In the genomic region with DNA sequence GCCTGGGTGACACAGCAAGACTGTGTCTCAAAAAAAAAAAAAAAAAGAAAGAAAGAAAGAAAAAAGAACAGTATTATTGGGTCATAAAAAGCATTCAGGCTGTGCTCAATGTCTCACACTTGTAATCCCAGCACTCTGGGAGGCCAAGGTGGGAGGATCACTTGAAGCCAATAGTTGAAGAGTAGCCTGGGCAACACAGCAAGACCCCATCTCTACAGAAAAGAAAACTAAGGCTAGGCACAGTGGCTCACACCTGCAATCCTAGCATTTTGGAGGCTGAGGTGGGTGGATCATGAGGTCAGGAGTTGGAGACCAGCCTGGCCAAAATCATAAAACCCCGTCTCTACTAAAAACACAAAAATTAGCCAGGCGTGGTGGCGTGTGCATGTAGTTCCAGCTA, we compare ENCODE assay signal across 5 cellular contexts. TPM values are rescaled to one million over a fixed set of nuclear protein-coding genes. Genes with fewer than 3 reads are reported as not detected.
"Had no signal": no experiment of that assay in that cellular context is flagged by ENCODE, and none has a peak within 500 bp of the region (broad histone marks: within the 10 kb centered on the region; RNA-seq: fewer than 3 reads in every experiment).

No MANE protein-coding gene starts in this region.

RNA-seq across cellular contexts. Expression of a gene that starts 12.6 kb away (rescaled TPM):
- total RNA-seq: HepG2, HT-29, HT1080, IMR-90 had no signal
- polyA plus RNA-seq: HepG2, IgD-negative memory B cell, IMR-90 had no signal

RNA-seq across cellular contexts. Expression of a gene that starts 32.6 kb away (rescaled TPM):
- total RNA-seq: HepG2, HT-29, HT1080, IMR-90 had no signal
- polyA plus RNA-seq: IgD-negative memory B cell, IMR-90 had no signal

RNA-seq across cellular contexts. Expression of a gene that starts 34.5 kb away (rescaled TPM):
- total RNA-seq: HepG2 had no signal
- polyA plus RNA-seq: HepG2 had no signal

RNA-seq across cellular contexts. Expression of a gene that starts 38.0 kb away (rescaled TPM):
- total RNA-seq: HepG2, HT-29 had no signal
- polyA plus RNA-seq: HepG2, IgD-negative memory B cell had no signal
